10 cellular contexts compared by ENCODE assay signal in the genomic region with DNA sequence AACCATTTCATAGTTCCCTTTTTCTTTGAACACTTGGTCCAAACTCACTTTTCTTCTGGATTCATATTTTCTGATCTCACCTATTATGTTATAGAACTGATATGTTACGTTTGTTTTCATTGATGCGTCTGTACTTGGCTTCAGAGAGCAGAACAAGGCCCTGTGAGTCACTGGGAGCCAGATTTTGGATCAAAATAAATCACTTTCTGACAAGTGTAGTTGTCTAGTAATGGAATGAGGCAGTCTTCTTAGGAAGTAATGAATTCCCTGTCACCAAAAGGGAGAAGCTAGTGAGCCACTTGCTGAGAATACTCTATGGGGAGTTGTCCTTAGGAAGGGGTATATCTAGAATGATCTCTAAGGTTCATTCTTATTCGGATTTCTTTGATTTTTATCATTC. TPM values are rescaled to one million over a fixed set of nuclear protein-coding genes. Genes with fewer than 3 reads are reported as not detected.
DNase-seq lines count a peak whose midpoint lies in the region; ATAC-seq and TF ChIP-seq lines count a peak whose summit lies in the region.
"Had no signal": no experiment of that assay in that cellular context is flagged by ENCODE, and none has a peak within 500 bp of the region (broad histone marks: within the 10 kb centered on the region; RNA-seq: fewer than 3 reads in every experiment).

No MANE protein-coding gene starts in this region.

- peak; percentile 20 for DNase-seq in Daoy (ENCODE audit: low read depth)
- peak; percentile 24 for DNase-seq in NCI-H446 treated with DMSO at 0.1 percent for 48 hours (lab: John Stamatoyannopoulos, UW)
- no peak for DNase-seq in mammary epithelial cell
- DNase-seq in kidney tubule cell (ENCODE audit: low spot score), result peak; percentile 35
- DNase-seq in NK-92 treated with Interleukin-12 subunit alpha and Interleukin-12 subunit beta, amount 100 ng/mL, for 24 hours (lab: John Stamatoyannopoulos, UW), result no peak
- DNase-seq: activated CD8-positive, alpha-beta T cell treated with anti-CD3 and anti-CD28 coated beads, Interleukin-2, amount 10 ng/mL, durations not matched to agents 7 days and 5 days; SJCRH30 had no signal

- intact Hi-C loops in mammary epithelial cell (cut with micrococcal nuclease), result no loop called here

- H4K20me1 ChIP-seq in mammary epithelial cell (ENCODE audit: insufficient read depth, low read length), result no peaks in the 10 kb centered on the region

- H3K36me3 ChIP-seq in mammary epithelial cell (ENCODE audit: insufficient read depth, low read length), result peaks cover 4% of the 10 kb centered on the region
- H3K36me3 ChIP-seq: SJCRH30 had no signal

- in situ Hi-C loops in mammary epithelial cell (cut with MboI; ENCODE audit: low sequenced_read_pairs in 2 of 2), result no loop called here

- CTCF ChIA-PET in mammary epithelial cell (lab: Charles Lee; ENCODE audit: low non-redundant PET), result no interaction called here

- WGBS in mammary epithelial cell (ENCODE audit: low coverage, missing lambda C conversion rate), result 33% methylated on average over 3 of the region's 3 CpGs

- dilution Hi-C loops in mammary epithelial cell (cut with HindIII; ENCODE audit: low sequenced_read_pairs), result no loop called here

- H3K4me2 ChIP-seq in mammary epithelial cell (ENCODE audit: insufficient read depth, low read depth, low read length), result peak overlapping the region; percentile 1

- H3K9me3 ChIP-seq in mammary epithelial cell (replicated peaks; ENCODE audit: insufficient read depth, low read length), result no peaks in the 10 kb centered on the region
- H3K9me3 ChIP-seq: SJCRH30 had no signal

- no peak overlapping the region for H3K4me3 ChIP-seq in mammary epithelial cell (replicated peaks in 1 of 3; ENCODE audit: insufficient read depth in 1 of 3, low read depth in 2 of 3, low read length in 3 of 3)
- H3K4me3 ChIP-seq: SJCRH30 had no signal

- H3K9ac ChIP-seq in mammary epithelial cell (ENCODE audit: insufficient read depth, low read length), result peak overlapping the region; percentile 1

- TF ChIP-seq CTCF in mammary epithelial cell (conservative IDR thresholded peaks at IDR 0.05 in 1 of 2, IDR thresholded peaks at IDR 0.05 in 1 of 2; ENCODE audit: extremely low read depth in 1 of 2, insufficient read depth in 1 of 2, low read depth in 1 of 2, low read length in 2 of 2), result no peak

- H3K4me1 ChIP-seq in mammary epithelial cell (ENCODE audit: insufficient read depth, low read length), result peaks cover 33% of the 10 kb centered on the region

- peaks cover 71% of the 10 kb centered on the region for H3K79me2 ChIP-seq in mammary epithelial cell (ENCODE audit: insufficient read depth, low read length)

- no TSS peak for BruUV-seq in mammary epithelial cell (replicated peaks; lab: Mats Ljungman, UMichigan)

- H2AFZ ChIP-seq in mammary epithelial cell (ENCODE audit: low read depth, low read length), result no peak overlapping the region

- H3K27me3 ChIP-seq in mammary epithelial cell (ENCODE audit: insufficient read depth, low read length), result no peaks in the 10 kb centered on the region
- H3K27me3 ChIP-seq: SJCRH30 had no signal

- ATAC-seq in GM18519 (IDR thresholded peaks at IDR 0.05; ENCODE audit: low FRiP score, unreplicated experiment), result no peak
- ATAC-seq in HG02623 (IDR thresholded peaks at IDR 0.05; ENCODE audit: unreplicated experiment), result no peak
- ATAC-seq in GM21737 (IDR thresholded peaks at IDR 0.05; ENCODE audit: unreplicated experiment), result no peak
- ATAC-seq: activated CD8-positive, alpha-beta T cell treated with anti-CD3 and anti-CD28 coated beads, Interleukin-2, amount 10 ng/mL, durations not matched to agents 7 days and 5 days had no signal

- peak overlapping the region; percentile 18 for H3K27ac ChIP-seq in mammary epithelial cell (ENCODE audit: insufficient read depth, low read depth, low read length)
- H3K27ac ChIP-seq: SJCRH30 had no signal

RNA-seq across cellular contexts. Expression of gene BICD1, which starts 10.2 kb away (rescaled TPM):
- total RNA-seq in Daoy (2014; rRNA removed; shearing (Covaris generic)), result 7.3 and 14.2 TPM in 2 replicates
- total RNA-seq in mammary epithelial cell, result 10 to 100 TPM; 36.2 to 42.4 TPM
- 9.4 TPM for polyA plus RNA-seq in mammary epithelial cell
- polyA minus RNA-seq in mammary epithelial cell, result 35.6 TPM

Comparison
In these comparisons a context has a peak if more than half of its experiments do, and no peak if none do; other contexts are left out.
1. DNase-seq: peak in Daoy (single experiment), NCI-H446 treated with DMSO at 0.1 percent for 48 hours (single experiment) and kidney tubule cell (single experiment); none in mammary epithelial cell (single experiment) and NK-92 treated with Interleukin-12 subunit alpha and Interleukin-12 subunit beta, amount 100 ng/mL, for 24 hours (single experiment).